8 cellular contexts compared by ENCODE assay signal in genomic region chr2:67733517-67733916, GRCh38.
DNase-seq lines count a peak whose midpoint lies in the region; ATAC-seq and TF ChIP-seq lines count a peak whose summit lies in the region.

No MANE protein-coding gene starts in this region.

- 21 to 32% methylated on average over 3 of the region's 3 CpGs for whole genome bisulfite sequencing in heart right ventricle, 2 donors

- H3K4me1 ChIP-seq in Panc1 (ENCODE audit: control insufficient read depth, insufficient read depth, low read length), result no peaks in the 10 kb centered on the region
- H3K4me1 ChIP-seq in heart right ventricle, result no peaks in the 10 kb centered on the region

- DNase-seq in BJ (ENCODE audit: low read depth), result no peak
- no peak for DNase-seq in Panc1 (ENCODE audit: low read depth, low spot score)
- DNase-seq in heart right ventricle, result peak; percentile 8
- no peak for DNase-seq in GF-D8 (lab: John Stamatoyannopoulos, UW)
- no peak for DNase-seq in foreskin melanocyte
- no peak for DNase-seq in effector CD4-positive, alpha-beta T cell

- CTCF ChIA-PET in BJ (lab: Yijun Ruan, JAX) (interaction anchor here (0.7 to 4.2 kb wide), 9 partner anchors 10 to 1305 kb away, joined by 3 to 45 read pairs (median 6); no protein-coding TSS in a partner anchor), Panc1 (lab: Charles Lee) (interaction anchor here (0.9 kb wide), 1 partner anchor 107 kb away, joined by 5 read pairs; no protein-coding TSS in a partner anchor)

- H3K9me3 ChIP-seq in Panc1 (ENCODE audit: control insufficient read depth, insufficient read depth, low read depth, low read length), result no peaks in the 10 kb centered on the region
- peaks cover 0 to 1% (median 0%) of the 10 kb centered on the region in 11 donors for H3K9me3 ChIP-seq in heart right ventricle

- ATAC-seq in GM18870 (IDR thresholded peaks at IDR 0.05; ENCODE audit: unreplicated experiment), result peak; percentile 53
- ATAC-seq in Panc1, result 0 out of 2 replicates have a peak, but pooled peaks have one; percentile 65
- ATAC-seq in heart right ventricle, result peak; percentile 14 to 84 (median 48)
- no peak for ATAC-seq in GM21526 (IDR thresholded peaks at IDR 0.05; ENCODE audit: low FRiP score, unreplicated experiment)

- POLR2A ChIA-PET in BJ (lab: Charles Lee) (no interaction called here), Panc1 (lab: Charles Lee) (no interaction called here)

- in situ Hi-C loops in Panc1 (cut with HindIII; ENCODE audit: low pct_unique_long_range_greater_than_20kb, low sequenced_read_pairs), result no loop called here

- intact Hi-C loops in Panc1 (cut with micrococcal nuclease; ENCODE audit: unreplicated experiment), result loop anchor here (5.0 kb wide), 1 partner anchor 109 kb away; no protein-coding TSS in a partner anchor
- intact Hi-C loops in heart right ventricle (cut with DNase I), result no loop called here

- H3K36me3 ChIP-seq in BJ (ENCODE audit: control insufficient read depth, insufficient read depth, low read length), result no peaks in the 10 kb centered on the region
- H3K36me3 ChIP-seq in Panc1 (ENCODE audit: control insufficient read depth, insufficient read depth, low read length), result no peaks in the 10 kb centered on the region; the same call in 1 of the 2 replicates
- no peaks in the 10 kb centered on the region for H3K36me3 ChIP-seq in heart right ventricle

- TF ChIP-seq CTCF in BJ (IDR thresholded peaks at IDR 0.05; ENCODE audit: insufficient read depth, low read depth, low read length), result peak; percentile 58
- peak; percentile 53 for TF ChIP-seq CTCF in Panc1 (IDR thresholded peaks at IDR 0.05)
- peak in 5 of 9 donors; percentile 29 to 43 (median 41) for TF ChIP-seq CTCF in heart right ventricle (IDR thresholded peaks at IDR 0.05)

- no TSS peak for BruUV-seq in Panc1 (replicated peaks; lab: Mats Ljungman, UMichigan)

- H3K27me3 ChIP-seq in BJ (ENCODE audit: control insufficient read depth, insufficient read depth, low read length) (no peaks in the 10 kb centered on the region), Panc1 (ENCODE audit: control insufficient read depth, insufficient read depth, low read length) (peaks cover 2% of the 10 kb centered on the region; the same call in 1 of the 2 replicates), heart right ventricle (peaks cover 0 to 6% (median 0%) of the 10 kb centered on the region in 7 donors)

- H3K27ac ChIP-seq in Panc1 (ENCODE audit: low read length) (no peak overlapping the region), heart right ventricle (no peak overlapping the region)

- H3K4me3 ChIP-seq in BJ (ENCODE audit: low read depth, low read length) (no peak overlapping the region), Panc1 (ENCODE audit: low read depth in 2 of 2, low read length in 2 of 2) (no peak overlapping the region), heart right ventricle (no peak overlapping the region)

Comparison
In these comparisons a context has a peak if more than half of its experiments do, and no peak if none do; other contexts are left out.
1. DNase-seq: peak in heart right ventricle (2 of 2); none in BJ (single experiment), Panc1 (single experiment), GF-D8 (single experiment), foreskin melanocyte (single experiment) and effector CD4-positive, alpha-beta T cell (single experiment).
2. Peak in every context shown above with its lines, with median percentiles within 50 percentile points of each other: CTCF ChIP-seq.